8 cellular contexts compared by ENCODE assay signal in the genomic region with DNA sequence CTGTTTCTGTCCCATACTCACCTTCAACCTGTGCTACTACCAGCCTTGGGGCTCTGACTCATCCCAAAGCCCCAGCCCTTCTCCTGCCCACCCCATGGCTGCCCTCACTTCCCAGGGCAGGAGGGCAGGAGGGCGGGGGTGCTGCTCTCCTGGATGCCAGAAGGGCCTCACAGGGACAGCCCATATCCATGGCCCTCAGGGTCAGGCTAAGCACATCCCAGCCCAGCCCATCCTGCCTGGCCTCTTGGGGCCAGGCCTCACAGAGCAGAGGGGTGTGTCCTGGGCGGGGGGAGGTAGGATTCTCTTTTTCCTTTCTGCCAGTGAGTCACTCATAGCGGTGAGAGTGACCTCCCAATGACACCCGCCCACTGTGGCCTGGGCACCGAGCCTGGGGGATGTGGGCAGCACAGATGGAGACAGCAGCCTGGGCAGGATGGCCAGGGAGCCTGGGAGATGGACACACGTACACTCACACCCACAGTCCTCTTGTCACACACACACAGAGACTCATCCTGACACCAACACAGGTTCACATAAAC. TPM values are rescaled to one million over a fixed set of nuclear protein-coding genes. Genes with fewer than 3 reads are reported as not detected.
A peak's percentile ranks its signal among the peaks of the same experiment; 100 is the strongest.
DNase-seq lines count a peak whose midpoint lies in the region; ATAC-seq and TF ChIP-seq lines count a peak whose summit lies in the region.

No MANE protein-coding gene starts in this region.

- H3K18ac ChIP-seq in neuronal stem cell (ENCODE audit: low read length), result peak overlapping the region; percentile 5

- no peak overlapping the region for H3K4me2 ChIP-seq in neuronal stem cell (ENCODE audit: insufficient read depth, low read length, poor library complexity, severe bottlenecking)

- H2BK5ac ChIP-seq in neuronal stem cell (ENCODE audit: low read length), result peak overlapping the region; percentile 83

- no peaks in the 10 kb centered on the region for H3K27me3 Mint-ChIP-seq in CD8-positive, alpha-beta T cell (ENCODE audit: low read depth)

- peak overlapping the region; percentile 89 for H3K4me3 Mint-ChIP-seq in CD8-positive, alpha-beta T cell

- peaks cover 73% of the 10 kb centered on the region for H3K4me1 Mint-ChIP-seq in CD8-positive, alpha-beta T cell (ENCODE audit: low read depth)

- H3K4ac ChIP-seq in neuronal stem cell (ENCODE audit: low read length), result no peak overlapping the region

- peaks cover 24% of the 10 kb centered on the region for H3K36me3 Mint-ChIP-seq in CD8-positive, alpha-beta T cell

- intact Hi-C loops in CD8-positive, alpha-beta T cell (cut with DNase I, micrococcal nuclease), result no loop called here
- intact Hi-C loops in Panc1 (cut with micrococcal nuclease; ENCODE audit: unreplicated experiment), result loop anchor here (10.0 kb wide), 1 partner anchor 299 kb away; a partner anchor contains a TSS

- no peak overlapping the region for H4K91ac ChIP-seq in neuronal stem cell (ENCODE audit: low read depth, low read length, poor library complexity)

- H3K4me3 ChIP-seq in CD8-positive, alpha-beta T cell (ENCODE audit: low read depth, low read length), result no peak overlapping the region
- H3K4me3 ChIP-seq in Panc1 (ENCODE audit: low read depth in 2 of 2, low read length in 2 of 2), result peak overlapping the region in 1 of 2 experiments; percentile 57; a peak in 2 of 4 replicates
- no peak overlapping the region for H3K4me3 ChIP-seq in neuronal stem cell (ENCODE audit: low read length in 2 of 2)

- peak overlapping the region; percentile 59 for H3K23ac ChIP-seq in neuronal stem cell (ENCODE audit: low read depth, low read length, poor library complexity)

- no CpG with 5 or more reads among the region's 6 CpGs for WGBS in neuronal stem cell (ENCODE audit: extremely low coverage in 2 of 2, insufficient read length in 2 of 2, insufficient replicate concordance in 1 of 2), 2 donors

- BruUV-seq in Panc1 (replicated peaks; lab: Mats Ljungman, UMichigan), result no TSS peak

- no peaks in the 10 kb centered on the region for H3K9me3 Mint-ChIP-seq in CD8-positive, alpha-beta T cell

- H3K27ac Mint-ChIP-seq in CD8-positive, alpha-beta T cell, result peak overlapping the region; percentile 89

- no peak for ATAC-seq in CD8-positive, alpha-beta T cell
- ATAC-seq in Panc1, result peak; percentile 15

- no peaks in the 10 kb centered on the region for H3K79me1 ChIP-seq in neuronal stem cell (ENCODE audit: low read depth, low read length)

- no peak overlapping the region for H4K8ac ChIP-seq in neuronal stem cell (ENCODE audit: low read depth, low read length)

- H2BK15ac ChIP-seq in neuronal stem cell (ENCODE audit: low read length), result peak overlapping the region; percentile 65

- DNase-seq in CD8-positive, alpha-beta T cell, result no peak
- peak; percentile 73 for DNase-seq in Panc1 (ENCODE audit: low read depth, low spot score)
- peak; percentile 50 for DNase-seq in dedifferentiated amniotic fluid mesenchymal stem cell (ENCODE audit: extremely low spot score)
- no peak for DNase-seq in neuronal stem cell (ENCODE audit: low spot score)
- DNase-seq in NCI-H2107 treated with DMSO at 0.1 percent for 48 hours (lab: John Stamatoyannopoulos, UW; ENCODE audit: unreplicated experiment), result no peak
- DNase-seq in NCI-H1105 treated with DMSO at 0.1 percent for 48 hours (lab: John Stamatoyannopoulos, UW), result no peak
- DNase-seq in NCI-H2227 (lab: John Stamatoyannopoulos, UW; ENCODE audit: unreplicated experiment), result no peak
- no peak for DNase-seq in foreskin melanocyte

- H2BK120ac ChIP-seq in neuronal stem cell (ENCODE audit: low read depth, low read length), result no peak overlapping the region

- POLR2A ChIA-PET in CD8-positive, alpha-beta T cell (lab: Charles Lee), result interaction anchor here (1.6 to 1.7 kb wide), 3 partner anchors 9 to 17 kb away, joined by 4 to 7 read pairs (median 6); a partner anchor contains a TSS
- POLR2A ChIA-PET in Panc1 (lab: Charles Lee), result no interaction called here

- no peak overlapping the region for H2AFZ ChIP-seq in neuronal stem cell (ENCODE audit: low read length)

- no peak overlapping the region for H3K14ac ChIP-seq in neuronal stem cell (ENCODE audit: low read length)

- in situ Hi-C loops in Panc1 (cut with HindIII; ENCODE audit: low pct_unique_long_range_greater_than_20kb, low sequenced_read_pairs), result no loop called here

- no peak overlapping the region for H3K9ac ChIP-seq in neuronal stem cell (ENCODE audit: low read depth, low read length, poor library complexity)

- H3K9me3 ChIP-seq in CD8-positive, alpha-beta T cell (ENCODE audit: low read length), result no peaks in the 10 kb centered on the region
- no peaks in the 10 kb centered on the region for H3K9me3 ChIP-seq in Panc1 (ENCODE audit: control insufficient read depth, insufficient read depth, low read depth, low read length)
- H3K9me3 ChIP-seq in neuronal stem cell (replicated peaks in 1 of 2; ENCODE audit: control insufficient read depth in 2 of 2, insufficient read depth in 1 of 2, low read depth in 1 of 2, low read length in 2 of 2), result no peaks in the 10 kb centered on the region

- peak overlapping the region; percentile 85 for H2AK5ac ChIP-seq in neuronal stem cell (ENCODE audit: low read depth, low read length)

- H3K36me3 ChIP-seq in CD8-positive, alpha-beta T cell (ENCODE audit: insufficient read depth, low read length), result peaks cover 10% of the 10 kb centered on the region
- H3K36me3 ChIP-seq in Panc1 (ENCODE audit: control insufficient read depth, insufficient read depth, low read length) (no peaks in the 10 kb centered on the region), neuronal stem cell (replicated peaks in 1 of 2; ENCODE audit: control insufficient read depth in 2 of 2, insufficient read depth in 2 of 2, low read length in 2 of 2) (peaks cover 0 to 3% of the 10 kb centered on the region in 2 donors)

- no peak overlapping the region for H2BK12ac ChIP-seq in neuronal stem cell (ENCODE audit: low read length)

- no peak for TF ChIP-seq CTCF in CD8-positive, alpha-beta T cell (IDR thresholded peaks at IDR 0.05)
- no peak for TF ChIP-seq CTCF in Panc1 (IDR thresholded peaks at IDR 0.05)

- CTCF ChIA-PET in CD8-positive, alpha-beta T cell (lab: Charles Lee), result interaction anchor here (0.6 to 6.3 kb wide), 4 partner anchors 10 to 406 kb away, joined by 3 to 55 read pairs (median 21); no protein-coding TSS in a partner anchor
- CTCF ChIA-PET in Panc1 (lab: Charles Lee), result interaction anchor here (0.6 kb wide), 1 partner anchor 39 kb away, joined by 3 read pairs; no protein-coding TSS in a partner anchor

- peak overlapping the region; percentile 15 for H3K27ac ChIP-seq in CD8-positive, alpha-beta T cell (ENCODE audit: low read depth, low read length)
- peak overlapping the region; percentile 58 for H3K27ac ChIP-seq in Panc1 (ENCODE audit: low read length)
- no peak overlapping the region for H3K27ac ChIP-seq in neuronal stem cell (replicated peaks; ENCODE audit: low read length)

- peaks cover 79% of the 10 kb centered on the region for H3K4me1 ChIP-seq in CD8-positive, alpha-beta T cell (ENCODE audit: insufficient read depth, low read length)
- H3K4me1 ChIP-seq in Panc1 (ENCODE audit: control insufficient read depth, insufficient read depth, low read length) (peaks cover 78% of the 10 kb centered on the region), neuronal stem cell (ENCODE audit: control insufficient read depth in 2 of 2, insufficient read depth in 1 of 2, low read depth in 1 of 2, low read length in 2 of 2) (peaks cover 32 to 35% of the 10 kb centered on the region in 2 donors)

- no peaks in the 10 kb centered on the region for H3K27me3 ChIP-seq in CD8-positive, alpha-beta T cell (ENCODE audit: insufficient read depth, low read length)
- H3K27me3 ChIP-seq in Panc1 (ENCODE audit: control insufficient read depth, insufficient read depth, low read length), result no peaks in the 10 kb centered on the region
- peaks cover 0 to 13% (median 0%) of the 10 kb centered on the region in 3 experiments for H3K27me3 ChIP-seq in neuronal stem cell (ENCODE audit: control insufficient read depth in 3 of 3, insufficient read depth in 3 of 3, low read depth in 1 of 3, low read length in 3 of 3)

RNA-seq across cellular contexts. Expression of a gene that starts 2.4 kb away (rescaled TPM):
- 100 to 1,000 TPM; 231 to 246 TPM for total RNA-seq in CD8-positive, alpha-beta T cell
- total RNA-seq in Panc1 (2021; ENCODE audit: unreplicated experiment), result 133 TPM
- polyA plus RNA-seq in Panc1 (2012; ENCODE audit: insufficient read length), result 275 TPM
- polyA plus RNA-seq in neuronal stem cell (2013, experiment 1 of 2), result 8.7 TPM
- polyA plus RNA-seq in neuronal stem cell (2013, experiment 2 of 2), result 8.6 TPM

RNA-seq across cellular contexts. Expression of a gene that starts 14.5 kb away (rescaled TPM):
- total RNA-seq in CD8-positive, alpha-beta T cell, result 10 to 100 TPM; 35.6 to 41.4 TPM
- total RNA-seq in Panc1 (2021; ENCODE audit: unreplicated experiment), result 61.2 TPM
- 138 TPM for polyA plus RNA-seq in Panc1 (2012; ENCODE audit: insufficient read length)
- polyA plus RNA-seq in neuronal stem cell (2013, experiment 1 of 2), result 53.3 TPM
- polyA plus RNA-seq in neuronal stem cell (2013, experiment 2 of 2), result 50.3 TPM

RNA-seq across cellular contexts. Expression of a gene that starts 16.6 kb away (rescaled TPM):
- total RNA-seq in CD8-positive, alpha-beta T cell, result 10 to 100 TPM; 20.6 to 20.8 TPM
- 102 TPM for total RNA-seq in Panc1 (2021; ENCODE audit: unreplicated experiment)
- polyA plus RNA-seq in Panc1 (2012; ENCODE audit: insufficient read length), result 151 TPM
- 50.9 TPM for polyA plus RNA-seq in neuronal stem cell (2013, experiment 1 of 2)
- polyA plus RNA-seq in neuronal stem cell (2013, experiment 2 of 2), result 50.0 TPM

RNA-seq across cellular contexts. Expression of a gene that starts 20.1 kb away (rescaled TPM):
- 10 to 100 TPM; 64.7 to 65.1 TPM for total RNA-seq in CD8-positive, alpha-beta T cell
- 108 TPM for total RNA-seq in Panc1 (2021; ENCODE audit: unreplicated experiment)
- polyA plus RNA-seq in Panc1 (2012; ENCODE audit: insufficient read length), result 109 TPM
- 7.3 TPM for polyA plus RNA-seq in neuronal stem cell (2013, experiment 1 of 2)
- 6.4 TPM for polyA plus RNA-seq in neuronal stem cell (2013, experiment 2 of 2)

RNA-seq across cellular contexts. Expression of a gene that starts 30.9 kb away (rescaled TPM):
- 10 to 100 TPM; 55.8 to 60.4 TPM for total RNA-seq in CD8-positive, alpha-beta T cell
- total RNA-seq in Panc1 (2021; ENCODE audit: unreplicated experiment), result 117 TPM
- 172 TPM for polyA plus RNA-seq in Panc1 (2012; ENCODE audit: insufficient read length)
- polyA plus RNA-seq in neuronal stem cell (2013, experiment 1 of 2), result 43.8 TPM
- 47.1 TPM for polyA plus RNA-seq in neuronal stem cell (2013, experiment 2 of 2)

Comparison
In these comparisons a context has a peak if more than half of its experiments do, and no peak if none do; other contexts are left out.
1. DNase-seq: peak in Panc1 (single experiment) and dedifferentiated amniotic fluid mesenchymal stem cell (single experiment); none in CD8-positive, alpha-beta T cell (0 of 7), neuronal stem cell (single experiment), NCI-H2107 treated with DMSO at 0.1 percent for 48 hours (single experiment), NCI-H1105 treated with DMSO at 0.1 percent for 48 hours (single experiment), NCI-H2227 (single experiment) and foreskin melanocyte (single experiment).